Comparison of ENCODE assay signal across 8 cellular contexts in the genomic region with DNA sequence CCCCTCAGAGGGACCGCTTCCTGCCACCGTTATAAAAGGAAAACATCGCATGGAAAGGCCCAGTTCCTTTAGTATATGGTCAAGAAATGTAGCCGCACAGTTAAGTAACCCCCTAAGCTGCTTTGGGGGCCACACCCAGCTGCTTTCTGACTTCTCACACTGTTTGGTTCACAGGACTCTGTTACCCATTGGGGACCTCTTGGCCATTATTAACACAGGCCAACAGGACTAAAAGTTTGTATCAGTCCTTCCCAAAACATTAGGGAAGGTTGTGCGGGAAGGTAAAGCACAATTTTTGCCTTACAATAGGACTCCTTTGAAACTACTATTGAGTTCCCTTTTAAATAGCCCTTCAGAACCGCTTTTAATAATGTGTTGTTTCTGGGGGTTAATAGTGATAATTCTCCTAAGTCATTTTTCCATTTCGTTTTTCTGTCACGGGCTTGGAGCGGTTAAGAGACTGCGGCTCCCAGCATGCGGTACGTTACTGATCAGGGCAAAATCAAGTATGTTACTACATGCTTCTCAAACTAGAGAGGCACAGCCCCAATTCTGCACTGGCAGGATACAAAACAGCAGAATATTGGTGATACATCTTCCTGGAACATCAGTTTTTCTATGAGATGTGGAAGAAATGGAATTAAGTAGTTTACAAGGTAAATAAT. TPM values are rescaled to one million over a fixed set of nuclear protein-coding genes. Genes with fewer than 3 reads are reported as not detected.
DNase-seq lines count a peak whose midpoint lies in the region; ATAC-seq and TF ChIP-seq lines count a peak whose summit lies in the region.

No MANE protein-coding gene starts in this region.

- H3K4me2 ChIP-seq in KMS-11, result peak overlapping the region; percentile 61

- H3K27ac Mint-ChIP-seq in naive thymus-derived CD8-positive, alpha-beta T cell, result peak overlapping the region; percentile 85 to 99 (median 97)

- no peaks in the 10 kb centered on the region; the same call in 1 of the 2 replicates for H3K79me2 ChIP-seq in KMS-11 (ENCODE audit: insufficient read depth, low read depth)

- H3K4me1 ChIP-seq in KMS-11 (ENCODE audit: low read depth, poor library complexity, severe bottlenecking), result peaks cover 11% of the 10 kb centered on the region

- peak overlapping the region; percentile 27; the same call in 1 of the 2 replicates for H3K27ac ChIP-seq in KMS-11

- no peaks in the 10 kb centered on the region; the same call in 1 of the 2 replicates for H3K36me3 ChIP-seq in KMS-11 (ENCODE audit: insufficient read depth)

- POLR2A ChIA-PET in naive thymus-derived CD8-positive, alpha-beta T cell (lab: Charles Lee), result interaction anchor here (0.8 to 1.4 kb wide), 2 partner anchors 256 to 869 kb away, joined by 3 to 6 read pairs; a partner anchor contains a TSS

- no peaks in the 10 kb centered on the region for H4K20me1 ChIP-seq in KMS-11 (ENCODE audit: insufficient read depth)

- H2AFZ ChIP-seq in KMS-11 (ENCODE audit: low read depth), result peak overlapping the region; percentile 84

- H3K4me1 Mint-ChIP-seq in naive thymus-derived CD8-positive, alpha-beta T cell, result peaks cover 9 to 20% (median 10%) of the 10 kb centered on the region in 4 donors

- H3K9me3 Mint-ChIP-seq in naive thymus-derived CD8-positive, alpha-beta T cell, result no peaks in the 10 kb centered on the region

- H3K4me3 Mint-ChIP-seq in naive thymus-derived CD8-positive, alpha-beta T cell, result peak overlapping the region; percentile 91 to 97 (median 94)

- TF ChIP-seq CTCF in KMS-11 (conservative IDR thresholded peaks at IDR 0.05; ENCODE audit: low read depth, low read length) (no peak), cardiac fibroblast (IDR thresholded peaks at IDR 0.05; ENCODE audit: low read depth, low read length) (no peak)

- H3K27me3 ChIP-seq in KMS-11 (ENCODE audit: insufficient read depth, low read depth), result no peaks in the 10 kb centered on the region

- peak; percentile 67 for DNase-seq in CMK (ENCODE audit: low read depth)
- peak in 1 of 2 donors; percentile 2 for DNase-seq in cardiac fibroblast (ENCODE audit: low read depth in 2 of 2)
- no peak for DNase-seq in naive thymus-derived CD8-positive, alpha-beta T cell
- DNase-seq in activated CD8-positive, alpha-beta memory T cell treated with anti-CD3 and anti-CD28 coated beads for 24 hours, result no peak
- no peak for DNase-seq in cerebellum (ENCODE audit: low spot score)
- DNase-seq in NCI-H1694 (lab: John Stamatoyannopoulos, UW), result no peak

- H3K36me3 Mint-ChIP-seq in naive thymus-derived CD8-positive, alpha-beta T cell, result peaks cover 0 to 17% (median 8%) of the 10 kb centered on the region in 3 donors

- no peak overlapping the region for H3K4me3 ChIP-seq in KMS-11 (IDR thresholded peaks at IDR 0.05; ENCODE audit: insufficient read depth, low read depth, low read length)
- H3K4me3 ChIP-seq in cardiac fibroblast (replicated peaks in 1 of 2; ENCODE audit: low read depth in 2 of 2, low read length in 2 of 2), result peak overlapping the region; percentile 81 to 82

- no peak for ATAC-seq in naive thymus-derived CD8-positive, alpha-beta T cell
- ATAC-seq in GM21619 (IDR thresholded peaks at IDR 0.05; ENCODE audit: unreplicated experiment), result no peak

- no peaks in the 10 kb centered on the region for H3K27me3 Mint-ChIP-seq in naive thymus-derived CD8-positive, alpha-beta T cell

- peak overlapping the region; percentile 61; the same call in 1 of the 2 replicates for H3K9ac ChIP-seq in KMS-11

RNA-seq across cellular contexts. Expression of a gene that starts 0.7 kb away (rescaled TPM):
- total RNA-seq in naive thymus-derived CD8-positive, alpha-beta T cell, result 1 to 10 TPM; 7.9 to 8.3 TPM
- polyA plus RNA-seq in naive thymus-derived CD8-positive, alpha-beta T cell, result 10 to 100 TPM in 2 of 3 donors, 1 to 10 TPM in 1; 9.5 to 22.5 (median 22.3) TPM
- 10.6 TPM for total RNA-seq in cerebellum
